In the genomic region with DNA sequence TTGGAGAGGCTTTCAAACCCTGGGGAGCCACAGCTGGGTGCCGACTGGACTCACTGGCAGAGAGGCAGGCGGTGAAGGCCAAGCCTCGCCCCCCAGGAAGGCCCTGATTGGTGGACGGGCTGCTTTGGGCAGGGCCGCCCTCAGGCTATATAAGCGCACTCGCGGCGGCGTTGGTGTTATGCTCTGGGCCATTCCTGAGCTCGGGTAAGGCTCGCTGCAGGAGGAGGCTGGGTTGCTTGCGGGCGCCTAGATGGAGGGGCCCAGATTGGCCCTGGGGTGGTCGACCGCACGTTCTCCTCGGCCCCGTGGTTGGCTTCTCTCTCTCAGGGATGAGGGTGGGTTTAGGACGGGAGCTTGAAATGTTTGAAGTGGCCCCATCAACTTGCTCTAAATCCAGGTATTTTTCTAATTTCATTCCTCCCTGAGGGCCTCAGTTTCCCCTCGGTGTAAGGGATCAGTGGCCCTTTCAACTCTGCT, we compare ENCODE assay signal across 2 cellular contexts.
TF ChIP-seq lines count a peak whose summit lies in the region.

A gene with protein sequence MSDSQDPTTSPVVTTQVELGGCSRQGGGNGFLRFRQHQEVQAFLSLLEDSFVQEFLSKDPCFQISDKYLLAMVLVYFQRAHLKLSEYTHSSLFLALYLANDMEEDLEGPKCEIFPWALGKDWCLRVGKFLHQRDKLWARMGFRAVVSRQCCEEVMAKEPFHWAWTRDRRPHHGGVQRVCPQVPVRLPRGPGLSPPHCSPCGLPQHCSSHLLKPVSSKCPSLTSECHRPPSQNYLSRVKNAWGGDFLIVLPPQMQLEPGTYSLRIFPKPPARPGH (plus strand): TSS at position 176 of the 477 bp plus-strand sequence. CDS start 1,125 bp downstream, outside the sequence.

TF ChIP-seq in SK-N-SH, 30 proteins besides CTCF, POLR2A, EP300 and RAD21 (continued from another document):
- TF ChIP-seq EZH2phosphoT487 (IDR thresholded peaks at IDR 0.05; ENCODE audit: borderline replicate concordance, low read depth): no peak
- no peak for TF ChIP-seq RXRA (IDR thresholded peaks at IDR 0.05; ENCODE audit: borderline replicate concordance, low read depth)
- TF ChIP-seq, protein P1, sequence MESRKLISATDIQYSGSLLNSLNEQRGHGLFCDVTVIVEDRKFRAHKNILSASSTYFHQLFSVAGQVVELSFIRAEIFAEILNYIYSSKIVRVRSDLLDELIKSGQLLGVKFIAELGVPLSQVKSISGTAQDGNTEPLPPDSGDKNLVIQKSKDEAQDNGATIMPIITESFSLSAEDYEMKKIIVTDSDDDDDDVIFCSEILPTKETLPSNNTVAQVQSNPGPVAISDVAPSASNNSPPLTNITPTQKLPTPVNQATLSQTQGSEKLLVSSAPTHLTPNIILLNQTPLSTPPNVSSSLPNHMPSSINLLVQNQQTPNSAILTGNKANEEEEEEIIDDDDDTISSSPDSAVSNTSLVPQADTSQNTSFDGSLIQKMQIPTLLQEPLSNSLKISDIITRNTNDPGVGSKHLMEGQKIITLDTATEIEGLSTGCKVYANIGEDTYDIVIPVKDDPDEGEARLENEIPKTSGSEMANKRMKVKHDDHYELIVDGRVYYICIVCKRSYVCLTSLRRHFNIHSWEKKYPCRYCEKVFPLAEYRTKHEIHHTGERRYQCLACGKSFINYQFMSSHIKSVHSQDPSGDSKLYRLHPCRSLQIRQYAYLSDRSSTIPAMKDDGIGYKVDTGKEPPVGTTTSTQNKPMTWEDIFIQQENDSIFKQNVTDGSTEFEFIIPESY (IDR thresholded peaks at IDR 0.05; ENCODE audit: borderline replicate concordance, low read depth): no peak
- TF ChIP-seq, protein P2, sequence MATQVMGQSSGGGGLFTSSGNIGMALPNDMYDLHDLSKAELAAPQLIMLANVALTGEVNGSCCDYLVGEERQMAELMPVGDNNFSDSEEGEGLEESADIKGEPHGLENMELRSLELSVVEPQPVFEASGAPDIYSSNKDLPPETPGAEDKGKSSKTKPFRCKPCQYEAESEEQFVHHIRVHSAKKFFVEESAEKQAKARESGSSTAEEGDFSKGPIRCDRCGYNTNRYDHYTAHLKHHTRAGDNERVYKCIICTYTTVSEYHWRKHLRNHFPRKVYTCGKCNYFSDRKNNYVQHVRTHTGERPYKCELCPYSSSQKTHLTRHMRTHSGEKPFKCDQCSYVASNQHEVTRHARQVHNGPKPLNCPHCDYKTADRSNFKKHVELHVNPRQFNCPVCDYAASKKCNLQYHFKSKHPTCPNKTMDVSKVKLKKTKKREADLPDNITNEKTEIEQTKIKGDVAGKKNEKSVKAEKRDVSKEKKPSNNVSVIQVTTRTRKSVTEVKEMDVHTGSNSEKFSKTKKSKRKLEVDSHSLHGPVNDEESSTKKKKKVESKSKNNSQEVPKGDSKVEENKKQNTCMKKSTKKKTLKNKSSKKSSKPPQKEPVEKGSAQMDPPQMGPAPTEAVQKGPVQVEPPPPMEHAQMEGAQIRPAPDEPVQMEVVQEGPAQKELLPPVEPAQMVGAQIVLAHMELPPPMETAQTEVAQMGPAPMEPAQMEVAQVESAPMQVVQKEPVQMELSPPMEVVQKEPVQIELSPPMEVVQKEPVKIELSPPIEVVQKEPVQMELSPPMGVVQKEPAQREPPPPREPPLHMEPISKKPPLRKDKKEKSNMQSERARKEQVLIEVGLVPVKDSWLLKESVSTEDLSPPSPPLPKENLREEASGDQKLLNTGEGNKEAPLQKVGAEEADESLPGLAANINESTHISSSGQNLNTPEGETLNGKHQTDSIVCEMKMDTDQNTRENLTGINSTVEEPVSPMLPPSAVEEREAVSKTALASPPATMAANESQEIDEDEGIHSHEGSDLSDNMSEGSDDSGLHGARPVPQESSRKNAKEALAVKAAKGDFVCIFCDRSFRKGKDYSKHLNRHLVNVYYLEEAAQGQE (IDR thresholded peaks at IDR 0.05; ENCODE audit: low read depth, low read length): no peak

TF ChIP-seq in SK-N-SH treated with all-trans-retinoic acid at 6 μM for 48 hours, 23 proteins besides CTCF, POLR2A, EP300 and RAD21 (continued from another document):
- TF ChIP-seq ZNF8 (CRISPR knock-in tag; IDR thresholded peaks at IDR 0.05): no peak
- TF ChIP-seq, protein P3, sequence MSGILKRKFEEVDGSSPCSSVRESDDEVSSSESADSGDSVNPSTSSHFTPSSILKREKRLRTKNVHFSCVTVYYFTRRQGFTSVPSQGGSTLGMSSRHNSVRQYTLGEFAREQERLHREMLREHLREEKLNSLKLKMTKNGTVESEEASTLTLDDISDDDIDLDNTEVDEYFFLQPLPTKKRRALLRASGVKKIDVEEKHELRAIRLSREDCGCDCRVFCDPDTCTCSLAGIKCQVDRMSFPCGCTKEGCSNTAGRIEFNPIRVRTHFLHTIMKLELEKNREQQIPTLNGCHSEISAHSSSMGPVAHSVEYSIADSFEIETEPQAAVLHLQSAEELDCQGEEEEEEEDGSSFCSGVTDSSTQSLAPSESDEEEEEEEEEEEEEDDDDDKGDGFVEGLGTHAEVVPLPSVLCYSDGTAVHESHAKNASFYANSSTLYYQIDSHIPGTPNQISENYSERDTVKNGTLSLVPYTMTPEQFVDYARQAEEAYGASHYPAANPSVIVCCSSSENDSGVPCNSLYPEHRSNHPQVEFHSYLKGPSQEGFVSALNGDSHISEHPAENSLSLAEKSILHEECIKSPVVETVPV (CRISPR knock-in tag; IDR thresholded peaks at IDR 0.05): no peak
- TF ChIP-seq, protein P4, sequence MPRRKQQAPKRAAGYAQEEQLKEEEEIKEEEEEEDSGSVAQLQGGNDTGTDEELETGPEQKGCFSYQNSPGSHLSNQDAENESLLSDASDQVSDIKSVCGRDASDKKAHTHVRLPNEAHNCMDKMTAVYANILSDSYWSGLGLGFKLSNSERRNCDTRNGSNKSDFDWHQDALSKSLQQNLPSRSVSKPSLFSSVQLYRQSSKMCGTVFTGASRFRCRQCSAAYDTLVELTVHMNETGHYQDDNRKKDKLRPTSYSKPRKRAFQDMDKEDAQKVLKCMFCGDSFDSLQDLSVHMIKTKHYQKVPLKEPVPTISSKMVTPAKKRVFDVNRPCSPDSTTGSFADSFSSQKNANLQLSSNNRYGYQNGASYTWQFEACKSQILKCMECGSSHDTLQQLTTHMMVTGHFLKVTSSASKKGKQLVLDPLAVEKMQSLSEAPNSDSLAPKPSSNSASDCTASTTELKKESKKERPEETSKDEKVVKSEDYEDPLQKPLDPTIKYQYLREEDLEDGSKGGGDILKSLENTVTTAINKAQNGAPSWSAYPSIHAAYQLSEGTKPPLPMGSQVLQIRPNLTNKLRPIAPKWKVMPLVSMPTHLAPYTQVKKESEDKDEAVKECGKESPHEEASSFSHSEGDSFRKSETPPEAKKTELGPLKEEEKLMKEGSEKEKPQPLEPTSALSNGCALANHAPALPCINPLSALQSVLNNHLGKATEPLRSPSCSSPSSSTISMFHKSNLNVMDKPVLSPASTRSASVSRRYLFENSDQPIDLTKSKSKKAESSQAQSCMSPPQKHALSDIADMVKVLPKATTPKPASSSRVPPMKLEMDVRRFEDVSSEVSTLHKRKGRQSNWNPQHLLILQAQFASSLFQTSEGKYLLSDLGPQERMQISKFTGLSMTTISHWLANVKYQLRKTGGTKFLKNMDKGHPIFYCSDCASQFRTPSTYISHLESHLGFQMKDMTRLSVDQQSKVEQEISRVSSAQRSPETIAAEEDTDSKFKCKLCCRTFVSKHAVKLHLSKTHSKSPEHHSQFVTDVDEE (CRISPR knock-in tag; IDR thresholded peaks at IDR 0.05): no peak
- TF ChIP-seq ISL1 (CRISPR knock-in tag; IDR thresholded peaks at IDR 0.05): no peak
- TF ChIP-seq, protein P5, sequence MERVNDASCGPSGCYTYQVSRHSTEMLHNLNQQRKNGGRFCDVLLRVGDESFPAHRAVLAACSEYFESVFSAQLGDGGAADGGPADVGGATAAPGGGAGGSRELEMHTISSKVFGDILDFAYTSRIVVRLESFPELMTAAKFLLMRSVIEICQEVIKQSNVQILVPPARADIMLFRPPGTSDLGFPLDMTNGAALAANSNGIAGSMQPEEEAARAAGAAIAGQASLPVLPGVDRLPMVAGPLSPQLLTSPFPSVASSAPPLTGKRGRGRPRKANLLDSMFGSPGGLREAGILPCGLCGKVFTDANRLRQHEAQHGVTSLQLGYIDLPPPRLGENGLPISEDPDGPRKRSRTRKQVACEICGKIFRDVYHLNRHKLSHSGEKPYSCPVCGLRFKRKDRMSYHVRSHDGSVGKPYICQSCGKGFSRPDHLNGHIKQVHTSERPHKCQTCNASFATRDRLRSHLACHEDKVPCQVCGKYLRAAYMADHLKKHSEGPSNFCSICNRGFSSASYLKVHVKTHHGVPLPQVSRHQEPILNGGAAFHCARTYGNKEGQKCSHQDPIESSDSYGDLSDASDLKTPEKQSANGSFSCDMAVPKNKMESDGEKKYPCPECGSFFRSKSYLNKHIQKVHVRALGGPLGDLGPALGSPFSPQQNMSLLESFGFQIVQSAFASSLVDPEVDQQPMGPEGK (CRISPR knock-in tag; IDR thresholded peaks at IDR 0.05; ENCODE audit: borderline replicate concordance): no peak
- no peak for TF ChIP-seq OSR1 (CRISPR knock-in tag; IDR thresholded peaks at IDR 0.05)
- TF ChIP-seq, protein P6, sequence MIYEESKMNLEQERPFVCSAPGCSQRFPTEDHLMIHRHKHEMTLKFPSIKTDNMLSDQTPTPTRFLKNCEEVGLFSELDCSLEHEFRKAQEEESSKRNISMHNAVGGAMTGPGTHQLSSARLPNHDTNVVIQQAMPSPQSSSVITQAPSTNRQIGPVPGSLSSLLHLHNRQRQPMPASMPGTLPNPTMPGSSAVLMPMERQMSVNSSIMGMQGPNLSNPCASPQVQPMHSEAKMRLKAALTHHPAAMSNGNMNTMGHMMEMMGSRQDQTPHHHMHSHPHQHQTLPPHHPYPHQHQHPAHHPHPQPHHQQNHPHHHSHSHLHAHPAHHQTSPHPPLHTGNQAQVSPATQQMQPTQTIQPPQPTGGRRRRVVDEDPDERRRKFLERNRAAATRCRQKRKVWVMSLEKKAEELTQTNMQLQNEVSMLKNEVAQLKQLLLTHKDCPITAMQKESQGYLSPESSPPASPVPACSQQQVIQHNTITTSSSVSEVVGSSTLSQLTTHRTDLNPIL (CRISPR knock-in tag; IDR thresholded peaks at IDR 0.05; ENCODE audit: low read depth): no peak
- TF ChIP-seq ZNF70 (CRISPR knock-in tag; IDR thresholded peaks at IDR 0.05): no peak
- no peak for TF ChIP-seq ARNTL (CRISPR knock-in tag; IDR thresholded peaks at IDR 0.05; ENCODE audit: borderline replicate concordance, low read depth)
- TF ChIP-seq PPARA (CRISPR knock-in tag; IDR thresholded peaks at IDR 0.05; ENCODE audit: borderline replicate concordance): no peak
- TF ChIP-seq BACH2 (CRISPR knock-in tag; IDR thresholded peaks at IDR 0.05; ENCODE audit: borderline replicate concordance): no peak
- TF ChIP-seq SNAI2 (CRISPR knock-in tag; IDR thresholded peaks at IDR 0.05): no peak
- no peak for TF ChIP-seq ESRRG (CRISPR knock-in tag; IDR thresholded peaks at IDR 0.05)
